1 cellular context compared by ENCODE assay signal in the genomic region with DNA sequence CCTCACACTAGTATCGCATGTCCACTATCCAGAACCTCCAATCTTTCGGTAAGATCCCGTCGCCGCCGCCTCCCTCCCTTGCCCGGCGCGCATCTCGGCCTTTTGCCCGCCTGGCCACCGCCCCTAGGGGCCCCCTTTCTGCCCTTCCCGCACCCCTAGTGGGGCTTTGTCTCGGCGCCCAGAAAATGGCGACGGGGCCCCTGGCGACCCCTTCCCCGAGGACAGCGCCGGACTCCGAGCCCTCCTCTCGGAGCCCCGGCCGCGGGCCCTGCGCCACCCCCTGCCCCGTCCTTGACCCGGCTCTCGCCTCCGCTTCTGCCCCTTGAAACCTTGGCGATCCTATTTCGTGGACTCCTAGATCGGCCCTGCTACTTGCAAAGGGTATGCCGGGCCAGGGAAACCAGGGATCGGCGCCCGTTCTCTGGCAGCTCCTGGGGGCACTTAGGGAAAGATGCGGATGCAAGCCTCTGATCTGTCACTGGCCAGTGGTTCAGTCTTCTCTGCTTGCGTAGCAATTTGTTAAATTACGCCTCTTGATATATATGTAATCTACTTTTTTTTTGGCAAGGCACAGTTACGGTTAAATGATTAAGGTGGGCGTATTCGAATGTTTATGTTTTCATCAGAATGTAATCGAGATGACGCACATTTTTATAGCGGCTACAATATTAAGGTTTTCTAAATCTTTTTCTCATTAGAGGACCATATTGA.
A peak's percentile ranks its signal among the peaks of the same experiment; 100 is the strongest.
TF ChIP-seq lines count a peak whose summit lies in the region.

No MANE protein-coding gene starts in this region.

TF ChIP-seq in H1, 55 proteins besides CTCF, POLR2A, EP300 and RAD21:
- TF ChIP-seq ASH2L (IDR thresholded peaks at IDR 0.05; ENCODE audit: low read length) (peak; percentile 67), EGR1 (IDR thresholded peaks at IDR 0.05; ENCODE audit: borderline replicate concordance, low read depth, low read length) (no peak), RBBP5 (IDR thresholded peaks at IDR 0.05; ENCODE audit: borderline replicate concordance, low read depth, low read length) (peak; percentile 66), EZH2 (IDR thresholded peaks at IDR 0.05; ENCODE audit: low read depth, low read length, severe bottlenecking) (no peak), KDM5A (IDR thresholded peaks at IDR 0.05; ENCODE audit: low read length) (no peak), SAP30 (IDR thresholded peaks at IDR 0.05; ENCODE audit: insufficient read depth, insufficient replicate concordance, low read length) (no peak), ZNF274 (IDR thresholded peaks at IDR 0.05; ENCODE audit: borderline replicate concordance, extremely low read depth, low read length) (no peak), TBP (IDR thresholded peaks at IDR 0.05; ENCODE audit: low read depth, low read length) (no peak), PHF8 (conservative IDR thresholded peaks at IDR 0.05; ENCODE audit: low read depth, low read length) (peak; percentile 37; the same call in 1 of the 2 replicates), CEBPB (IDR thresholded peaks at IDR 0.05; ENCODE audit: low read depth, low read length) (no peak), YY1 (IDR thresholded peaks at IDR 0.05; ENCODE audit: low read depth, low read length) (peak; percentile 84; the same call in 1 of the 2 replicates), JUN (IDR thresholded peaks at IDR 0.05; ENCODE audit: low read depth, low read length) (no peak), SIRT6 (IDR thresholded peaks at IDR 0.05; ENCODE audit: low read length) (no peak), TCF12 (IDR thresholded peaks at IDR 0.05; ENCODE audit: low read depth, low read length) (no peak), CTBP2 (IDR thresholded peaks at IDR 0.05; ENCODE audit: borderline replicate concordance, insufficient read depth, insufficient read length, low read length) (no peak), POLR2AphosphoS5 (IDR thresholded peaks at IDR 0.05; ENCODE audit: low read depth, low read length) (peak; percentile 84), SP1 (IDR thresholded peaks at IDR 0.05; ENCODE audit: low read depth, low read length) (no peak), GABPA (IDR thresholded peaks at IDR 0.05; ENCODE audit: borderline replicate concordance, insufficient read depth, low read length) (no peak)
- TF ChIP-seq, protein P1, sequence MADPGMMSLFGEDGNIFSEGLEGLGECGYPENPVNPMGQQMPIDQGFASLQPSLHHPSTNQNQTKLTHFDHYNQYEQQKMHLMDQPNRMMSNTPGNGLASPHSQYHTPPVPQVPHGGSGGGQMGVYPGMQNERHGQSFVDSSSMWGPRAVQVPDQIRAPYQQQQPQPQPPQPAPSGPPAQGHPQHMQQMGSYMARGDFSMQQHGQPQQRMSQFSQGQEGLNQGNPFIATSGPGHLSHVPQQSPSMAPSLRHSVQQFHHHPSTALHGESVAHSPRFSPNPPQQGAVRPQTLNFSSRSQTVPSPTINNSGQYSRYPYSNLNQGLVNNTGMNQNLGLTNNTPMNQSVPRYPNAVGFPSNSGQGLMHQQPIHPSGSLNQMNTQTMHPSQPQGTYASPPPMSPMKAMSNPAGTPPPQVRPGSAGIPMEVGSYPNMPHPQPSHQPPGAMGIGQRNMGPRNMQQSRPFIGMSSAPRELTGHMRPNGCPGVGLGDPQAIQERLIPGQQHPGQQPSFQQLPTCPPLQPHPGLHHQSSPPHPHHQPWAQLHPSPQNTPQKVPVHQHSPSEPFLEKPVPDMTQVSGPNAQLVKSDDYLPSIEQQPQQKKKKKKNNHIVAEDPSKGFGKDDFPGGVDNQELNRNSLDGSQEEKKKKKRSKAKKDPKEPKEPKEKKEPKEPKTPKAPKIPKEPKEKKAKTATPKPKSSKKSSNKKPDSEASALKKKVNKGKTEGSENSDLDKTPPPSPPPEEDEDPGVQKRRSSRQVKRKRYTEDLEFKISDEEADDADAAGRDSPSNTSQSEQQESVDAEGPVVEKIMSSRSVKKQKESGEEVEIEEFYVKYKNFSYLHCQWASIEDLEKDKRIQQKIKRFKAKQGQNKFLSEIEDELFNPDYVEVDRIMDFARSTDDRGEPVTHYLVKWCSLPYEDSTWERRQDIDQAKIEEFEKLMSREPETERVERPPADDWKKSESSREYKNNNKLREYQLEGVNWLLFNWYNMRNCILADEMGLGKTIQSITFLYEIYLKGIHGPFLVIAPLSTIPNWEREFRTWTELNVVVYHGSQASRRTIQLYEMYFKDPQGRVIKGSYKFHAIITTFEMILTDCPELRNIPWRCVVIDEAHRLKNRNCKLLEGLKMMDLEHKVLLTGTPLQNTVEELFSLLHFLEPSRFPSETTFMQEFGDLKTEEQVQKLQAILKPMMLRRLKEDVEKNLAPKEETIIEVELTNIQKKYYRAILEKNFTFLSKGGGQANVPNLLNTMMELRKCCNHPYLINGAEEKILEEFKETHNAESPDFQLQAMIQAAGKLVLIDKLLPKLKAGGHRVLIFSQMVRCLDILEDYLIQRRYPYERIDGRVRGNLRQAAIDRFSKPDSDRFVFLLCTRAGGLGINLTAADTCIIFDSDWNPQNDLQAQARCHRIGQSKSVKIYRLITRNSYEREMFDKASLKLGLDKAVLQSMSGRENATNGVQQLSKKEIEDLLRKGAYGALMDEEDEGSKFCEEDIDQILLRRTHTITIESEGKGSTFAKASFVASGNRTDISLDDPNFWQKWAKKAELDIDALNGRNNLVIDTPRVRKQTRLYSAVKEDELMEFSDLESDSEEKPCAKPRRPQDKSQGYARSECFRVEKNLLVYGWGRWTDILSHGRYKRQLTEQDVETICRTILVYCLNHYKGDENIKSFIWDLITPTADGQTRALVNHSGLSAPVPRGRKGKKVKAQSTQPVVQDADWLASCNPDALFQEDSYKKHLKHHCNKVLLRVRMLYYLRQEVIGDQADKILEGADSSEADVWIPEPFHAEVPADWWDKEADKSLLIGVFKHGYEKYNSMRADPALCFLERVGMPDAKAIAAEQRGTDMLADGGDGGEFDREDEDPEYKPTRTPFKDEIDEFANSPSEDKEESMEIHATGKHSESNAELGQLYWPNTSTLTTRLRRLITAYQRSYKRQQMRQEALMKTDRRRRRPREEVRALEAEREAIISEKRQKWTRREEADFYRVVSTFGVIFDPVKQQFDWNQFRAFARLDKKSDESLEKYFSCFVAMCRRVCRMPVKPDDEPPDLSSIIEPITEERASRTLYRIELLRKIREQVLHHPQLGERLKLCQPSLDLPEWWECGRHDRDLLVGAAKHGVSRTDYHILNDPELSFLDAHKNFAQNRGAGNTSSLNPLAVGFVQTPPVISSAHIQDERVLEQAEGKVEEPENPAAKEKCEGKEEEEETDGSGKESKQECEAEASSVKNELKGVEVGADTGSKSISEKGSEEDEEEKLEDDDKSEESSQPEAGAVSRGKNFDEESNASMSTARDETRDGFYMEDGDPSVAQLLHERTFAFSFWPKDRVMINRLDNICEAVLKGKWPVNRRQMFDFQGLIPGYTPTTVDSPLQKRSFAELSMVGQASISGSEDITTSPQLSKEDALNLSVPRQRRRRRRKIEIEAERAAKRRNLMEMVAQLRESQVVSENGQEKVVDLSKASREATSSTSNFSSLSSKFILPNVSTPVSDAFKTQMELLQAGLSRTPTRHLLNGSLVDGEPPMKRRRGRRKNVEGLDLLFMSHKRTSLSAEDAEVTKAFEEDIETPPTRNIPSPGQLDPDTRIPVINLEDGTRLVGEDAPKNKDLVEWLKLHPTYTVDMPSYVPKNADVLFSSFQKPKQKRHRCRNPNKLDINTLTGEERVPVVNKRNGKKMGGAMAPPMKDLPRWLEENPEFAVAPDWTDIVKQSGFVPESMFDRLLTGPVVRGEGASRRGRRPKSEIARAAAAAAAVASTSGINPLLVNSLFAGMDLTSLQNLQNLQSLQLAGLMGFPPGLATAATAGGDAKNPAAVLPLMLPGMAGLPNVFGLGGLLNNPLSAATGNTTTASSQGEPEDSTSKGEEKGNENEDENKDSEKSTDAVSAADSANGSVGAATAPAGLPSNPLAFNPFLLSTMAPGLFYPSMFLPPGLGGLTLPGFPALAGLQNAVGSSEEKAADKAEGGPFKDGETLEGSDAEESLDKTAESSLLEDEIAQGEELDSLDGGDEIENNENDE (IDR thresholded peaks at IDR 0.05; ENCODE audit: insufficient replicate concordance, low read length): no peak
TF ChIP-seq in H1: peak in this region for 5.
